ENCODE assay signal across 26 cellular contexts in the genomic region with DNA sequence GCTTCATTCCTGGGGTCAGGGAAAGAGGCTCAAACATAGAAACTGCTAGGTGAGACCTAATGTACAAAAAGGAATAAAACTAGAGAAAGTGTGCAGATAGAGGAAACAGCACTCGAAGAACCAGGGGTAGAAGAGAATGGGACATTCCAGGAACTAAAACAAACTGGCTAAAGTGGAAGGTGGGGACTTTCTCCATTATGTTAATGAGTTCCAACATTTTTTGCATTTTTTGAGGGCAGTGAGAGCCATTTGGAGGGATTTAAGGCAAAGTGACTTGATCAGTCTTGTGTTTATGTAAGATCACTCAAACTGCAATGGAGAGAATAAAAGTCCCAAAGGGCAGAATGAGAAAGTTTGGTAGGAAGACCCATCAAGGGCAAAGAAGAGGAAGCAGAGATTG. TPM values are rescaled to one million over a fixed set of nuclear protein-coding genes. Genes with fewer than 3 reads are reported as not detected.
DNase-seq lines count a peak whose midpoint lies in the region; TF ChIP-seq lines count a peak whose summit lies in the region.
"Had no signal": no experiment of that assay in that cellular context is flagged by ENCODE, and none has a peak within 500 bp of the region (broad histone marks: within the 10 kb centered on the region; RNA-seq: fewer than 3 reads in every experiment).

No MANE protein-coding gene starts in this region.

- H3K4me2 ChIP-seq in SK-N-SH, result no peak overlapping the region
- H3K4me2 ChIP-seq: KMS-11, PC-9 had no signal

- H3K9ac ChIP-seq in SK-N-SH, result no peak overlapping the region
- H3K9ac ChIP-seq: KMS-11 had no signal

- no peaks in the 10 kb centered on the region for H3K36me3 ChIP-seq in SK-N-SH (replicated peaks in 1 of 2; ENCODE audit: control insufficient read depth in 1 of 2, insufficient read depth in 2 of 2, low read length in 1 of 2)
- H3K36me3 ChIP-seq in H7 (replicated peaks; ENCODE audit: control insufficient read depth, insufficient read depth, low read length), result no peaks in the 10 kb centered on the region
- H3K36me3 ChIP-seq in tibial nerve, result no peaks in the 10 kb centered on the region
- no peaks in the 10 kb centered on the region for H3K36me3 ChIP-seq in prostate gland
- H3K36me3 ChIP-seq: heart left ventricle, spleen had no signal

- H3K4me1 ChIP-seq in SK-N-SH (ENCODE audit: control insufficient read depth in 1 of 2, insufficient read depth in 2 of 2, low read depth in 1 of 2, low read length in 1 of 2), result no peaks in the 10 kb centered on the region
- peaks cover 0 to 4% (median 0%) of the 10 kb centered on the region in 4 donors for H3K4me1 ChIP-seq in tibial nerve
- no peaks in the 10 kb centered on the region for H3K4me1 ChIP-seq in prostate gland (replicated peaks)
- H3K4me1 ChIP-seq: testis had no signal

- H3K36me3 Mint-ChIP-seq in progenitor cell of endocrine pancreas (ENCODE audit: insufficient read depth), result no peaks in the 10 kb centered on the region
- H3K36me3 Mint-ChIP-seq: naive B cell had no signal

- H3K27me3 Mint-ChIP-seq in progenitor cell of endocrine pancreas, result peaks cover 3% of the 10 kb centered on the region
- H3K27me3 Mint-ChIP-seq: activated T-cell treated with anti-CD3 and anti-CD28 coated beads, Interleukin-2, amount 50 U/mL, for 24 hours; naive B cell had no signal

- POLR2A ChIA-PET in SK-N-SH (lab: Yijun Ruan, JAX), result no interaction called here

- DNase-seq in EL, result peak; percentile 36
- DNase-seq in SK-N-SH, result no peak
- peak; percentile 40 for DNase-seq in fibroblast of peridontal ligament (ENCODE audit: extremely low read depth)
- DNase-seq in progenitor cell of endocrine pancreas (ENCODE audit: low spot score, unreplicated experiment), result no peak
- DNase-seq in H7, result no peak
- no peak for DNase-seq in tibial nerve (ENCODE audit: low spot score in 2 of 2)
- no peak for DNase-seq in prostate gland (ENCODE audit: low spot score)
- DNase-seq in activated T-cell treated with anti-CD3 and anti-CD28 coated beads for 4 hours, result no peak
- DNase-seq: activated CD4-positive, CD25-positive, alpha-beta regulatory T cell treated with anti-CD3 and anti-CD28 coated beads, Interleukin-2, amount 50 U/mL, for 72 hours; activated gamma-delta T cell treated with Interleukin-2 at 50 U/mL for 16 hours; activated T-cell treated with anti-CD3 and anti-CD28 coated beads, Interleukin-2, amount 50 U/mL, for 24 hours; cortex of kidney; heart left ventricle; left colon; MV-4-11; naive B cell; NCI-H146; NCI-H510A; NK-92 treated with Interleukin-12 subunit alpha and Interleukin-12 subunit beta, amount 100 ng/mL, for 24 hours; occipital lobe; PC-9; SHP77 treated with DMSO at 0.1 percent for 48 hours; spleen; stimulated activated CD4-positive, alpha-beta T cell treated with anti-CD3 and anti-CD28 coated beads, Interleukin-4, amount 100 ng/mL, for 1 hour; testis had no signal

- no peaks in the 10 kb centered on the region for H3K4me1 Mint-ChIP-seq in progenitor cell of endocrine pancreas (ENCODE audit: low read depth)
- H3K4me1 Mint-ChIP-seq: naive B cell had no signal

- H3K9me3 Mint-ChIP-seq in progenitor cell of endocrine pancreas (ENCODE audit: low read depth), result no peaks in the 10 kb centered on the region
- H3K9me3 Mint-ChIP-seq: activated T-cell treated with anti-CD3 and anti-CD28 coated beads, Interleukin-2, amount 50 U/mL, for 24 hours had no signal

- H3K4me3 Mint-ChIP-seq in progenitor cell of endocrine pancreas (ENCODE audit: low read depth), result no peak overlapping the region
- H3K4me3 Mint-ChIP-seq: activated T-cell treated with anti-CD3 and anti-CD28 coated beads, Interleukin-2, amount 50 U/mL, for 24 hours had no signal

- TF ChIP-seq POLR2A in tibial nerve (IDR thresholded peaks at IDR 0.05), result no peak
- TF ChIP-seq POLR2A in prostate gland (IDR thresholded peaks at IDR 0.05), result no peak

- 96% methylated on average over 1 of the region's 1 CpG for WGBS in SK-N-SH (ENCODE audit: low lambda C conversion rate)
- 83 to 86% methylated on average over 1 of the region's 1 CpG for WGBS in tibial nerve, 2 donors
- WGBS in prostate gland, result 73% methylated on average over 1 of the region's 1 CpG

- CTCF ChIA-PET in SK-N-SH (lab: Yijun Ruan, JAX), result no interaction called here

- no peaks in the 10 kb centered on the region for H3K9me3 ChIP-seq in SK-N-SH
- H3K9me3 ChIP-seq in tibial nerve, result no peaks in the 10 kb centered on the region
- no peaks in the 10 kb centered on the region for H3K9me3 ChIP-seq in prostate gland
- H3K9me3 ChIP-seq: spleen, testis had no signal

- H2AFZ ChIP-seq in SK-N-SH (ENCODE audit: low read depth), result peak overlapping the region; percentile 5; the same call in 1 of the 2 replicates
- H2AFZ ChIP-seq: PC-9 had no signal

- peak overlapping the region; percentile 26 for H3K27ac Mint-ChIP-seq in progenitor cell of endocrine pancreas
- H3K27ac Mint-ChIP-seq: activated T-cell treated with anti-CD3 and anti-CD28 coated beads, Interleukin-2, amount 50 U/mL, for 24 hours had no signal

- no peak for TF ChIP-seq CTCF in SK-N-SH (IDR thresholded peaks at IDR 0.05)
- no peak for TF ChIP-seq CTCF in progenitor cell of endocrine pancreas (IDR thresholded peaks at IDR 0.05; ENCODE audit: unreplicated experiment)
- TF ChIP-seq CTCF in tibial nerve (IDR thresholded peaks at IDR 0.05), result no peak
- TF ChIP-seq CTCF in prostate gland (IDR thresholded peaks at IDR 0.05), result no peak

- no peaks in the 10 kb centered on the region for H3K9me2 ChIP-seq in SK-N-SH

- peaks cover 13% of the 10 kb centered on the region for H3F3A ChIP-seq in SK-N-SH (replicated peaks; ENCODE audit: insufficient read depth)

- H3K79me2 ChIP-seq in SK-N-SH (ENCODE audit: insufficient read depth), result no peaks in the 10 kb centered on the region

- no peaks in the 10 kb centered on the region for H3K27me3 ChIP-seq in SK-N-SH (ENCODE audit: insufficient read depth)
- H3K27me3 ChIP-seq in H7 (ENCODE audit: control insufficient read depth, insufficient read depth, low read length), result no peaks in the 10 kb centered on the region
- no peaks in the 10 kb centered on the region for H3K27me3 ChIP-seq in tibial nerve
- no peaks in the 10 kb centered on the region for H3K27me3 ChIP-seq in prostate gland (replicated peaks; ENCODE audit: insufficient read depth)
- H3K27me3 ChIP-seq: heart left ventricle, spleen, testis had no signal

- TF ChIP-seq EP300 in SK-N-SH (IDR thresholded peaks at IDR 0.05; ENCODE audit: borderline replicate concordance in 1 of 2, low read depth in 1 of 2, low read length in 1 of 2) (no peak), tibial nerve (IDR thresholded peaks at IDR 0.05) (no peak)

- H3K4me3 ChIP-seq in SK-N-SH (ENCODE audit: low read depth in 2 of 2, low read length in 1 of 2) (no peak overlapping the region), H7 (ENCODE audit: insufficient read depth, low read depth, low read length) (no peak overlapping the region), tibial nerve (no peak overlapping the region), prostate gland (no peak overlapping the region)
- H3K4me3 ChIP-seq: heart left ventricle, PC-9, spleen, testis had no signal

- intact Hi-C loops in prostate gland (cut with DNase I), result no loop called here

- H4K20me1 ChIP-seq in SK-N-SH (ENCODE audit: insufficient read depth), result no peaks in the 10 kb centered on the region

- no peak overlapping the region for H3K27ac ChIP-seq in SK-N-SH (ENCODE audit: low read depth in 2 of 2, low read length in 1 of 2)
- H3K27ac ChIP-seq in tibial nerve, result no peak overlapping the region
- H3K27ac ChIP-seq in prostate gland, result no peak overlapping the region
- H3K27ac ChIP-seq: KMS-11, PC-9, spleen, testis had no signal

- TF ChIP-seq RAD21 in SK-N-SH (IDR thresholded peaks at IDR 0.05; ENCODE audit: low read length), result no peak

TF ChIP-seq in SK-N-SH, 30 proteins besides CTCF, POLR2A, EP300 and RAD21 (continues in another document):
- TF ChIP-seq NFIC (IDR thresholded peaks at IDR 0.05; ENCODE audit: borderline replicate concordance), result no peak
- TF ChIP-seq TEAD4 (IDR thresholded peaks at IDR 0.05; ENCODE audit: borderline replicate concordance, insufficient read depth), result no peak
- TF ChIP-seq MXI1 (IDR thresholded peaks at IDR 0.05; ENCODE audit: low read depth, low read length), result no peak
- no peak for TF ChIP-seq JUND (IDR thresholded peaks at IDR 0.05)
- no peak for TF ChIP-seq FOXM1 (IDR thresholded peaks at IDR 0.05; ENCODE audit: low read depth)
- no peak for TF ChIP-seq USF2 (IDR thresholded peaks at IDR 0.05; ENCODE audit: borderline replicate concordance, low read depth, low read length)
- TF ChIP-seq, protein P1, sequence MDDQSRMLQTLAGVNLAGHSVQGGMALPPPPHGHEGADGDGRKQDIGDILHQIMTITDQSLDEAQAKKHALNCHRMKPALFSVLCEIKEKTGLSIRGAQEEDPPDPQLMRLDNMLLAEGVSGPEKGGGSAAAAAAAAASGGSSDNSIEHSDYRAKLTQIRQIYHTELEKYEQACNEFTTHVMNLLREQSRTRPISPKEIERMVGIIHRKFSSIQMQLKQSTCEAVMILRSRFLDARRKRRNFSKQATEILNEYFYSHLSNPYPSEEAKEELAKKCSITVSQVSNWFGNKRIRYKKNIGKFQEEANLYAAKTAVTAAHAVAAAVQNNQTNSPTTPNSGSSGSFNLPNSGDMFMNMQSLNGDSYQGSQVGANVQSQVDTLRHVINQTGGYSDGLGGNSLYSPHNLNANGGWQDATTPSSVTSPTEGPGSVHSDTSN (IDR thresholded peaks at IDR 0.05), result no peak
- TF ChIP-seq RFX5 (IDR thresholded peaks at IDR 0.05; ENCODE audit: low read length), result no peak
- no peak for TF ChIP-seq RXRA (IDR thresholded peaks at IDR 0.05; ENCODE audit: borderline replicate concordance, low read depth)
- TF ChIP-seq FOXJ3 (CRISPR knock-in tag; IDR thresholded peaks at IDR 0.05), result no peak

RNA-seq across cellular contexts. Expression of gene SLC4A7, which starts 20.6 kb away (rescaled TPM):
- polyA plus RNA-seq in SK-N-SH (2012; rRNA removed), result 3.9 and 5.9 TPM in 2 replicates
- 4.3 and 4.8 TPM in 2 replicates for polyA plus RNA-seq in SK-N-SH (2012; cell fraction: cytosol; rRNA removed)
- polyA plus RNA-seq in SK-N-SH (2012; cell fraction: nucleus; rRNA removed), result 7.9 and 18.4 TPM in 2 replicates
- 67.0 and 69.7 TPM in 2 replicates for total RNA-seq in progenitor cell of endocrine pancreas
- total RNA-seq in H7 (2014; rRNA removed; shearing (Covaris generic)), result 61.1 and 112 TPM in 2 replicates
- total RNA-seq in tibial nerve, result 10 to 100 TPM; 29.9 to 44.7 (median 40.3) TPM
- total RNA-seq in prostate gland, result 10 to 100 TPM; 23.5 to 31.1 TPM

Comparison
In these comparisons a context has a peak if more than half of its experiments do, and no peak if none do; other contexts are left out.
1. DNase-seq: peak in EL (single experiment) and fibroblast of peridontal ligament (single experiment); none in SK-N-SH (single experiment), progenitor cell of endocrine pancreas (single experiment), H7 (single experiment), tibial nerve (0 of 2), prostate gland (single experiment) and activated T-cell treated with anti-CD3 and anti-CD28 coated beads for 4 hours (single experiment).